9 cellular contexts compared by ENCODE assay signal in genomic region chr2:238224636-238225035, GRCh38.
"Had no signal": no experiment of that assay in that cellular context is flagged by ENCODE, and none has a peak within 500 bp of the region (broad histone marks: within the 10 kb centered on the region; RNA-seq: fewer than 3 reads in every experiment).

No MANE protein-coding gene starts in this region.

- H3K27ac ChIP-seq: GM23248, HL-60, KMS-11 had no signal

- H3K4me3 ChIP-seq: GM23248 had no signal

- H3K9ac ChIP-seq: GM23248, KMS-11 had no signal

- FAIRE-seq: HepG2 had no signal

- H2AFZ ChIP-seq: GM23248 had no signal

- DNase-seq: GM23248, GOT3, H9, HCEC 1CT, IMR-90, KBM-7 had no signal

- ATAC-seq: HepG2 had no signal

- H3K4me2 ChIP-seq: KMS-11 had no signal
